In the genomic region with DNA sequence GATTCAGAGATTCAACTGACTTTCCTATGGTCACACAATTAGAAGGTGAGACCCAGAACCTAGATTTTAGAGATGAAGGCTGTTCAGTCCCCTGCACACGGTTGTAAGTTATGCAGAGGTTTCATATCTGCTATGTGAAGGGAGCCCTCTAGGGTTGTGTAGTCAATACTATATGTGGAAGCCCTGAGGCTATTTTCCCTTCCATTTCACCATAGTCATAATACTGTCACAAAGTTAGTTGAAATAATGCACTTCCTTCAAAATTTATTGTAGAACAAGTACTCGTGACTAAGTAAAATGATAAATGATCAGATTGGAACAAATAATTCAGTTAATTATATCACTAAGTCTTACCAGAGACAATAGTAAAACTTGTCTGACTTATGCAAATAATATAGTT, we compare ENCODE assay signal across 8 cellular contexts. TPM values are rescaled to one million over a fixed set of nuclear protein-coding genes. Genes with fewer than 3 reads are reported as not detected.
A peak's percentile ranks its signal among the peaks of the same experiment; 100 is the strongest.
DNase-seq lines count a peak whose midpoint lies in the region; ATAC-seq, FAIRE-seq and TF ChIP-seq lines count a peak whose summit lies in the region.

No MANE protein-coding gene starts in this region.

- no peaks in the 10 kb centered on the region for H3K27me3 Mint-ChIP-seq in stimulated activated naive B cell treated with anti-CD40 and anti-IgM and Interleukin-4, amounts not matched to agents 10 μg/mL and 1 μg/mL and 100 μg/mL, for 72 hours

- H3K36me3 ChIP-seq in body of pancreas (replicated peaks in 1 of 2; ENCODE audit: insufficient read depth in 1 of 2, low read depth in 2 of 2): no peaks in the 10 kb centered on the region

- peaks cover 12% of the 10 kb centered on the region for H3K4me1 ChIP-seq in body of pancreas

- TF ChIP-seq RAD21 in Ishikawa (IDR thresholded peaks at IDR 0.05; ENCODE audit: low read depth): peak; percentile 52

- peak; percentile 83 for ATAC-seq in GM21526 (IDR thresholded peaks at IDR 0.05; ENCODE audit: low FRiP score, unreplicated experiment)
- ATAC-seq in stimulated activated naive B cell treated with anti-CD40 and anti-IgM and Interleukin-4, amounts not matched to agents 10 μg/mL and 1 μg/mL and 100 μg/mL, for 72 hours (replicated peaks): peak; percentile 86 to 91
- no peak for ATAC-seq in body of pancreas

- no peak overlapping the region for H3K4me3 ChIP-seq in body of pancreas

- H3K27me3 ChIP-seq in body of pancreas: no peaks in the 10 kb centered on the region

- TF ChIP-seq EP300 in Ishikawa (IDR thresholded peaks at IDR 0.05; ENCODE audit: borderline replicate concordance): no peak

- peaks cover 0 to 2% of the 10 kb centered on the region in 2 donors for H3K36me3 Mint-ChIP-seq in stimulated activated naive B cell treated with anti-CD40 and anti-IgM and Interleukin-4, amounts not matched to agents 10 μg/mL and 1 μg/mL and 100 μg/mL, for 72 hours

- FAIRE-seq in GM12891 (lab: Jason Lieb, UNC): peak; percentile 62

- intact Hi-C loops in body of pancreas (cut with DNase I): no loop called here

- no peaks in the 10 kb centered on the region for H3K9me3 Mint-ChIP-seq in stimulated activated naive B cell treated with anti-CD40 and anti-IgM and Interleukin-4, amounts not matched to agents 10 μg/mL and 1 μg/mL and 100 μg/mL, for 72 hours

- TF ChIP-seq POLR2A in GM12891 (IDR thresholded peaks at IDR 0.05; ENCODE audit: low read depth, low read length) (no peak), body of pancreas (IDR thresholded peaks at IDR 0.05) (no peak)

- peak overlapping the region; percentile 31 for H3K27ac Mint-ChIP-seq in stimulated activated naive B cell treated with anti-CD40 and anti-IgM and Interleukin-4, amounts not matched to agents 10 μg/mL and 1 μg/mL and 100 μg/mL, for 72 hours

- H3K4me1 Mint-ChIP-seq in stimulated activated naive B cell treated with anti-CD40 and anti-IgM and Interleukin-4, amounts not matched to agents 10 μg/mL and 1 μg/mL and 100 μg/mL, for 72 hours: peaks cover 6 to 14% of the 10 kb centered on the region in 2 donors

- no peaks in the 10 kb centered on the region for H3K9me3 ChIP-seq in body of pancreas

- H3K27ac ChIP-seq in body of pancreas: no peak overlapping the region

- DNase-seq in GM12891 (ENCODE audit: insufficient read length, low spot score): no peak
- peak; percentile 39 to 49 for DNase-seq in dermis microvascular lymphatic vessel endothelial cell (ENCODE audit: low read depth in 2 of 2)
- DNase-seq in stimulated activated naive B cell treated with anti-CD40 and anti-IgM and Interleukin-4, amounts not matched to agents 10 μg/mL and 1 μg/mL and 100 μg/mL, for 72 hours: no peak
- DNase-seq in body of pancreas: no peak
- DNase-seq in middle frontal gyrus (ENCODE audit: extremely low spot score, low spot score): no peak
- DNase-seq in activated naive CD4-positive, alpha-beta T cell treated with anti-CD3 and anti-CD28 coated beads, Interleukin-2, amount 50 U/mL, for 16 hours: no peak

- no peak overlapping the region for H3K4me3 Mint-ChIP-seq in stimulated activated naive B cell treated with anti-CD40 and anti-IgM and Interleukin-4, amounts not matched to agents 10 μg/mL and 1 μg/mL and 100 μg/mL, for 72 hours

- TF ChIP-seq CTCF in body of pancreas (IDR thresholded peaks at IDR 0.05): peak in 2 of 7 experiments; percentile 8 to 18

- WGBS in body of pancreas, 2 donors: 11 to 20% methylated on average over 2 of the region's 2 CpGs

TF ChIP-seq in GM12891, 5 proteins besides CTCF, POLR2A, EP300 and RAD21:
- TF ChIP-seq PAX5 (IDR thresholded peaks at IDR 0.05; ENCODE audit: insufficient read depth, low read length, severe bottlenecking) (no peak), POLR2AphosphoS5 (IDR thresholded peaks at IDR 0.05; ENCODE audit: low read depth, low read length) (no peak), POU2F2 (IDR thresholded peaks at IDR 0.05; ENCODE audit: low read depth, low read length) (0 out of 2 replicates have a peak, but pooled peaks have one; percentile 15)
TF ChIP-seq in GM12891: peak in this region for 1.

TF ChIP-seq in Ishikawa, 13 proteins besides CTCF, POLR2A, EP300 and RAD21:
- TF ChIP-seq, protein P1, sequence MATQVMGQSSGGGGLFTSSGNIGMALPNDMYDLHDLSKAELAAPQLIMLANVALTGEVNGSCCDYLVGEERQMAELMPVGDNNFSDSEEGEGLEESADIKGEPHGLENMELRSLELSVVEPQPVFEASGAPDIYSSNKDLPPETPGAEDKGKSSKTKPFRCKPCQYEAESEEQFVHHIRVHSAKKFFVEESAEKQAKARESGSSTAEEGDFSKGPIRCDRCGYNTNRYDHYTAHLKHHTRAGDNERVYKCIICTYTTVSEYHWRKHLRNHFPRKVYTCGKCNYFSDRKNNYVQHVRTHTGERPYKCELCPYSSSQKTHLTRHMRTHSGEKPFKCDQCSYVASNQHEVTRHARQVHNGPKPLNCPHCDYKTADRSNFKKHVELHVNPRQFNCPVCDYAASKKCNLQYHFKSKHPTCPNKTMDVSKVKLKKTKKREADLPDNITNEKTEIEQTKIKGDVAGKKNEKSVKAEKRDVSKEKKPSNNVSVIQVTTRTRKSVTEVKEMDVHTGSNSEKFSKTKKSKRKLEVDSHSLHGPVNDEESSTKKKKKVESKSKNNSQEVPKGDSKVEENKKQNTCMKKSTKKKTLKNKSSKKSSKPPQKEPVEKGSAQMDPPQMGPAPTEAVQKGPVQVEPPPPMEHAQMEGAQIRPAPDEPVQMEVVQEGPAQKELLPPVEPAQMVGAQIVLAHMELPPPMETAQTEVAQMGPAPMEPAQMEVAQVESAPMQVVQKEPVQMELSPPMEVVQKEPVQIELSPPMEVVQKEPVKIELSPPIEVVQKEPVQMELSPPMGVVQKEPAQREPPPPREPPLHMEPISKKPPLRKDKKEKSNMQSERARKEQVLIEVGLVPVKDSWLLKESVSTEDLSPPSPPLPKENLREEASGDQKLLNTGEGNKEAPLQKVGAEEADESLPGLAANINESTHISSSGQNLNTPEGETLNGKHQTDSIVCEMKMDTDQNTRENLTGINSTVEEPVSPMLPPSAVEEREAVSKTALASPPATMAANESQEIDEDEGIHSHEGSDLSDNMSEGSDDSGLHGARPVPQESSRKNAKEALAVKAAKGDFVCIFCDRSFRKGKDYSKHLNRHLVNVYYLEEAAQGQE (IDR thresholded peaks at IDR 0.05; ENCODE audit: low read depth): no peak
- TF ChIP-seq EGR1 (IDR thresholded peaks at IDR 0.05) (no peak), FOXM1 (IDR thresholded peaks at IDR 0.05; ENCODE audit: borderline replicate concordance, low read depth) (no peak), CREB1 (IDR thresholded peaks at IDR 0.05; ENCODE audit: low read depth) (no peak), NFIC (IDR thresholded peaks at IDR 0.05) (no peak), YY1 (IDR thresholded peaks at IDR 0.05; ENCODE audit: low read depth) (no peak), ZBTB7A (IDR thresholded peaks at IDR 0.05; ENCODE audit: low read depth) (no peak), CEBPB (IDR thresholded peaks at IDR 0.05) (no peak), TCF12 (IDR thresholded peaks at IDR 0.05; ENCODE audit: low read depth) (no peak), TEAD4 (IDR thresholded peaks at IDR 0.05) (no peak), TAF1 (IDR thresholded peaks at IDR 0.05; ENCODE audit: low read depth) (no peak)
- TF ChIP-seq, protein P2, sequence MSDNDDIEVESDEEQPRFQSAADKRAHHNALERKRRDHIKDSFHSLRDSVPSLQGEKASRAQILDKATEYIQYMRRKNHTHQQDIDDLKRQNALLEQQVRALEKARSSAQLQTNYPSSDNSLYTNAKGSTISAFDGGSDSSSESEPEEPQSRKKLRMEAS (IDR thresholded peaks at IDR 0.05): no peak
- TF ChIP-seq, protein P3, sequence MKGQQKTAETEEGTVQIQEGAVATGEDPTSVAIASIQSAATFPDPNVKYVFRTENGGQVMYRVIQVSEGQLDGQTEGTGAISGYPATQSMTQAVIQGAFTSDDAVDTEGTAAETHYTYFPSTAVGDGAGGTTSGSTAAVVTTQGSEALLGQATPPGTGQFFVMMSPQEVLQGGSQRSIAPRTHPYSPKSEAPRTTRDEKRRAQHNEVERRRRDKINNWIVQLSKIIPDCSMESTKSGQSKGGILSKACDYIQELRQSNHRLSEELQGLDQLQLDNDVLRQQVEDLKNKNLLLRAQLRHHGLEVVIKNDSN (IDR thresholded peaks at IDR 0.05): no peak
TF ChIP-seq in Ishikawa: peak in this region for 0.

RNA-seq across cellular contexts. Expression of a gene that starts 48.8 kb away (rescaled TPM):
- 6.6 TPM for polyA plus RNA-seq in GM12891 (2012; ENCODE audit: low read depth, missing spikeins)
- 56.0 and 71.1 TPM in 2 replicates for total RNA-seq in dermis microvascular lymphatic vessel endothelial cell
- 10 to 100 TPM in 1 of 2 donors, 1 to 10 TPM in 1; 8.6 to 13.7 TPM for total RNA-seq in body of pancreas

Comparison
In these comparisons a context has a peak if more than half of its experiments do, and no peak if none do; other contexts are left out.
1. DNase-seq: peak in dermis microvascular lymphatic vessel endothelial cell (2 of 2); none in GM12891 (single experiment), stimulated activated naive B cell treated with anti-CD40 and anti-IgM and Interleukin-4, amounts not matched to agents 10 μg/mL and 1 μg/mL and 100 μg/mL, for 72 hours (single experiment), body of pancreas (0 of 4), middle frontal gyrus (single experiment) and activated naive CD4-positive, alpha-beta T cell treated with anti-CD3 and anti-CD28 coated beads, Interleukin-2, amount 50 U/mL, for 16 hours (single experiment).